1 cellular context compared by ENCODE assay signal in the genomic region with DNA sequence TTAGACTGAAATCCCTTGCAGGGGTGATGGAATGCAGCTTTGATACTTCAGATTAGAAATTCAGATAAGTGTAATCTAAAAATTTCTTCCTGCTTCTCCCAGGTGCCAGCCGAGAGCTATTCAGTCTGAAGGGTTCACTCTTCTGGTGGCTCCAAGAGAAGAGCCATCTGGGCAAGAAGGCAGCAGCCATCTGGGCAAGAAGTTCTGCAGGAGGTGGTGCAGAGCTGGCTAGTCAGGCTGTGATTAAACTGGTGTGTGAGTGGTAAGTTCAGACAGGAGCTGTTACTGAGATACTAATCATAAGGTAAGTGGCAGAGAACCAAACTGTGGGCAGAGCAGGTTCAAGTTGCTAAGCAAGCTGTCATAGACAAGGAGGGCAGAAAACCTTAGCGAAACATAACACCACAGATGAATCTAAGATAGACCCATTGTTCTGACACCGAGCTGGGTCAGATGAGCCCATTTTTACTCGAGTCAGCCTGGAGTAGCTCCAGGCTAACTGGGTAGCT.
TF ChIP-seq lines count a peak whose summit lies in the region.

No MANE protein-coding gene starts in this region.

TF ChIP-seq in H1, 55 proteins besides CTCF, POLR2A, EP300 and RAD21 (continued from another document):
- no peak for TF ChIP-seq EZH2 (IDR thresholded peaks at IDR 0.05; ENCODE audit: low read depth, low read length, severe bottlenecking)
- TF ChIP-seq HDAC6 (IDR thresholded peaks at IDR 0.05; ENCODE audit: low read depth, low read length), result no peak
- TF ChIP-seq ATF2 (IDR thresholded peaks at IDR 0.05; ENCODE audit: low read length), result no peak
- TF ChIP-seq EGR1 (IDR thresholded peaks at IDR 0.05; ENCODE audit: borderline replicate concordance, low read depth, low read length), result no peak
- no peak for TF ChIP-seq BCL11A (IDR thresholded peaks at IDR 0.05; ENCODE audit: low read depth in 2 of 2, low read length in 2 of 2)
- no peak for TF ChIP-seq ZNF274 (IDR thresholded peaks at IDR 0.05; ENCODE audit: borderline replicate concordance, extremely low read depth, low read length)
- no peak for TF ChIP-seq CTBP2 (IDR thresholded peaks at IDR 0.05; ENCODE audit: borderline replicate concordance, insufficient read depth, insufficient read length, low read length)
- no peak for TF ChIP-seq SIX5 (IDR thresholded peaks at IDR 0.05; ENCODE audit: low read depth, low read length)
- TF ChIP-seq NRF1 (IDR thresholded peaks at IDR 0.05; ENCODE audit: low read depth, low read length), result no peak
- no peak for TF ChIP-seq KDM4A (IDR thresholded peaks at IDR 0.05; ENCODE audit: low read depth, low read length, severe bottlenecking)
- TF ChIP-seq SAP30 (IDR thresholded peaks at IDR 0.05; ENCODE audit: insufficient read depth, insufficient replicate concordance, low read length), result no peak
- TF ChIP-seq HDAC2 (IDR thresholded peaks at IDR 0.05; ENCODE audit: borderline replicate concordance in 1 of 2, low read depth in 2 of 2, low read length in 2 of 2), result no peak
- TF ChIP-seq TAF1 (IDR thresholded peaks at IDR 0.05; ENCODE audit: low read depth, low read length), result no peak
- no peak for TF ChIP-seq SIN3A (conservative IDR thresholded peaks at IDR 0.05 in 1 of 2, IDR thresholded peaks at IDR 0.05 in 1 of 2; ENCODE audit: low read depth in 1 of 2, low read length in 2 of 2)
- TF ChIP-seq CBX8 (IDR thresholded peaks at IDR 0.05; ENCODE audit: borderline replicate concordance, low read depth, low read length), result no peak
- TF ChIP-seq, protein P1, sequence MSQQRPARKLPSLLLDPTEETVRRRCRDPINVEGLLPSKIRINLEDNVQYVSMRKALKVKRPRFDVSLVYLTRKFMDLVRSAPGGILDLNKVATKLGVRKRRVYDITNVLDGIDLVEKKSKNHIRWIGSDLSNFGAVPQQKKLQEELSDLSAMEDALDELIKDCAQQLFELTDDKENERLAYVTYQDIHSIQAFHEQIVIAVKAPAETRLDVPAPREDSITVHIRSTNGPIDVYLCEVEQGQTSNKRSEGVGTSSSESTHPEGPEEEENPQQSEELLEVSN (IDR thresholded peaks at IDR 0.05), result no peak
